21 cellular contexts compared by ENCODE assay signal in the genomic region with DNA sequence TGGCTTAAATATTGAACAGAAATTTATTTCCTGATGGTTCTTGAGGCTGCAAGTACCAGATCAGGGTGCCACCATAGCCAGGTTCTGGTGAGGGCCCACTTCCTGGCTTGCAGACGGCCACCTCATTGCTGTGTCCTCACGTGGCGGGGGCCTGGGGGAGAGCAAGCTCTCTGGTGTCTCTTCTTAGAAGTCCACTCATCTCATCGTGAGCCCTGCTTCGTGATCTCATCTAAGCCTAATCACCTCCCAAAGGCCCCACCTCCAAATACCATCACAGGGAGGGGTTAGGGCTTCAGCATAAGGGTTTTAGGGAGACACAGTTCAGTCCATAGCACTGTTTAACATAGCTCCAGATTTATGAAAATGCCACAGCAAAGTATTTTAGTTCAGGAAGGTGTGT.
"Had no signal": no experiment of that assay in that cellular context is flagged by ENCODE, and none has a peak within 500 bp of the region (broad histone marks: within the 10 kb centered on the region; RNA-seq: fewer than 3 reads in every experiment).

No MANE protein-coding gene starts in this region.

- FAIRE-seq: small intestine, urothelium cell line had no signal

- H3K79me2 ChIP-seq: hepatocyte, parathyroid adenoma had no signal

- H3K4me1 ChIP-seq: parathyroid adenoma, prostate gland, sigmoid colon, stomach had no signal

- H3K27me3 ChIP-seq: hepatocyte, sigmoid colon, stomach had no signal

- H3K9me3 ChIP-seq: prostate gland, sigmoid colon, stomach had no signal

- H3K9ac ChIP-seq: parathyroid adenoma had no signal

- H3K36me3 ChIP-seq: prostate gland had no signal

- H3K27ac ChIP-seq: hepatocyte, parathyroid adenoma, prostate gland, sigmoid colon, stomach had no signal

- H3K4me1 Mint-ChIP-seq: central memory CD8-positive, alpha-beta T cell; nephron progenitor cell had no signal

- H2AFZ ChIP-seq: hepatocyte, parathyroid adenoma had no signal

- H3K4me3 Mint-ChIP-seq: central memory CD8-positive, alpha-beta T cell; dendritic cell treated with granulocyte-macrophage colony-stimulating factor and Interleukin-4, amounts not matched to agents 40 ng/mL and 50 ng/mL, for 4 days; effector memory CD8-positive, alpha-beta T cell; naive thymus-derived CD4-positive, alpha-beta T cell; nephron progenitor cell had no signal

- H3K4me3 ChIP-seq: hepatocyte, lung, prostate gland, sigmoid colon, stomach had no signal

- H3K9me3 Mint-ChIP-seq: central memory CD8-positive, alpha-beta T cell; dendritic cell treated with granulocyte-macrophage colony-stimulating factor and Interleukin-4, amounts not matched to agents 40 ng/mL and 50 ng/mL, for 4 days; effector memory CD8-positive, alpha-beta T cell; naive thymus-derived CD4-positive, alpha-beta T cell had no signal

- H3K27me3 Mint-ChIP-seq: central memory CD8-positive, alpha-beta T cell; dendritic cell treated with granulocyte-macrophage colony-stimulating factor and Interleukin-4, amounts not matched to agents 40 ng/mL and 50 ng/mL, for 4 days; effector memory CD8-positive, alpha-beta T cell; naive thymus-derived CD4-positive, alpha-beta T cell had no signal

- H3K27ac Mint-ChIP-seq: dendritic cell treated with granulocyte-macrophage colony-stimulating factor and Interleukin-4, amounts not matched to agents 40 ng/mL and 50 ng/mL, for 4 days; effector memory CD8-positive, alpha-beta T cell; nephron progenitor cell had no signal

- H3K4me2 ChIP-seq: hepatocyte had no signal

- DNase-seq: effector memory CD8-positive, alpha-beta T cell; foreskin melanocyte; left ventricle myocardium superior; mesenchymal stem cell; naive thymus-derived CD4-positive, alpha-beta T cell; nephron progenitor cell; retina; sigmoid colon; small intestine; stimulated activated CD4-positive, alpha-beta T cell treated with anti-CD3 and anti-CD28 coated beads, Interleukin-12 subunit alpha, Interleukin-12 subunit beta, amount 100 ng/mL, for 4 hours; stimulated activated naive CD4-positive, alpha-beta T cell; stomach; substantia nigra; trophoblast cell had no signal
